24 cellular contexts compared by ENCODE assay signal in genomic region chr2:99555410-99555809, GRCh38.
DNase-seq lines count a peak whose midpoint lies in the region; ATAC-seq and TF ChIP-seq lines count a peak whose summit lies in the region.
"Had no signal": no experiment of that assay in that cellular context is flagged by ENCODE, and none has a peak within 500 bp of the region (broad histone marks: within the 10 kb centered on the region; RNA-seq: fewer than 3 reads in every experiment).

No MANE protein-coding gene starts in this region.

- TF ChIP-seq CTCF in activated B cell treated with CpG ODN at 0.5 μM for 24 hours (IDR thresholded peaks at IDR 0.05), result no peak
- TF ChIP-seq CTCF in spleen (IDR thresholded peaks at IDR 0.05 in 8 of 11, conservative IDR thresholded peaks at IDR 0.05 in 3 of 11), result no peak
- TF ChIP-seq CTCF in HFFc6 (IDR thresholded peaks at IDR 0.05), result no peak

- POLR2A ChIA-PET in activated B cell treated with CpG ODN at 0.5 μM for 24 hours (lab: Charles Lee), result no interaction called here

- ATAC-seq in activated B cell treated with CpG ODN at 0.5 μM for 24 hours (ENCODE audit: low read depth) (no peak), HG02870 (IDR thresholded peaks at IDR 0.05; ENCODE audit: unreplicated experiment) (no peak), HG03097 (IDR thresholded peaks at IDR 0.05; ENCODE audit: low FRiP score, unreplicated experiment) (no peak)
- ATAC-seq: activated naive CD8-positive, alpha-beta T cell treated with anti-CD3 and anti-CD28 coated beads, Interleukin-2, amount 50 U/mL, for 24 hours; body of pancreas; CD8-positive, alpha-beta T cell; T-helper 17 cell had no signal

- peaks cover 7% of the 10 kb centered on the region for H3K4me1 Mint-ChIP-seq in activated B cell treated with CpG ODN at 0.5 μM for 24 hours
- H3K4me1 Mint-ChIP-seq in HFFc6 (ENCODE audit: low read depth), result no peaks in the 10 kb centered on the region; the same call in 1 of the 2 replicates
- H3K4me1 Mint-ChIP-seq: activated naive CD8-positive, alpha-beta T cell treated with anti-CD3 and anti-CD28 coated beads, Interleukin-2, amount 50 U/mL, for 24 hours had no signal

- H3K27me3 Mint-ChIP-seq in activated B cell treated with CpG ODN at 0.5 μM for 24 hours, result no peaks in the 10 kb centered on the region
- H3K27me3 Mint-ChIP-seq in HFFc6 (ENCODE audit: insufficient read depth), result peaks cover 19% of the 10 kb centered on the region
- H3K27me3 Mint-ChIP-seq: activated naive CD8-positive, alpha-beta T cell treated with anti-CD3 and anti-CD28 coated beads, Interleukin-2, amount 50 U/mL, for 24 hours had no signal

- H3K27me3 ChIP-seq in HUES48 (ENCODE audit: control insufficient read depth, insufficient read depth, low read length), result peaks cover 4% of the 10 kb centered on the region; the same call in 1 of the 2 replicates
- peaks cover 4% of the 10 kb centered on the region for H3K27me3 ChIP-seq in NT2/D1 (ENCODE audit: insufficient read depth, insufficient read length)
- no peaks in the 10 kb centered on the region for H3K27me3 ChIP-seq in spleen (replicated peaks in 1 of 7)
- H3K27me3 ChIP-seq: body of pancreas, testis had no signal

- H3K9ac ChIP-seq in HUES48 (ENCODE audit: low read depth, low read length) (no peak overlapping the region), NT2/D1 (ENCODE audit: insufficient read length, low read depth) (no peak overlapping the region)

- H3K4me3 ChIP-seq in HUES48 (ENCODE audit: low read depth, low read length) (no peak overlapping the region), NT2/D1 (ENCODE audit: insufficient read length, low read depth) (no peak overlapping the region), spleen (peak overlapping the region in 1 of 8 donors; percentile 23)
- H3K4me3 ChIP-seq: body of pancreas, coronary artery, PC-9, SJCRH30, skin epidermis, testis had no signal

- H3K36me3 ChIP-seq in HUES48 (ENCODE audit: control insufficient read depth, insufficient read depth, low read length) (no peaks in the 10 kb centered on the region), NT2/D1 (ENCODE audit: insufficient read depth, insufficient read length, low read length) (no peaks in the 10 kb centered on the region), spleen (peaks cover 4 to 82% (median 27%) of the 10 kb centered on the region in 6 donors)
- H3K36me3 ChIP-seq: SJCRH30 had no signal

- DNase-seq in NT2/D1 (ENCODE audit: low read depth, low spot score) (peak; percentile 71), activated B cell treated with CpG ODN at 0.5 μM for 24 hours (no peak), spleen (no peak), HFFc6 (no peak)
- DNase-seq: activated CD4-positive, alpha-beta T cell treated with anti-CD3 and anti-CD28 coated beads, Interleukin-2, amount 50 U/mL, for 4 hours; activated effector memory CD4-positive, alpha-beta T cell treated with anti-CD3 and anti-CD28 coated beads, Interleukin-2, amount 50 U/mL, for 16 hours; activated naive CD8-positive, alpha-beta T cell treated with anti-CD3 and anti-CD28 coated beads, Interleukin-2, amount 50 U/mL, for 24 hours; CD8-positive, alpha-beta T cell; mammary epithelial cell; NCI-H1694 treated with DMSO at 0.1 percent for 48 hours; NCI-H2171 treated with DMSO at 0.1 percent for 48 hours; NCI-H748 treated with DMSO at 0.1 percent for 48 hours; PC-9; SJCRH30; stimulated activated CD4-positive, alpha-beta T cell treated with anti-CD3 and anti-CD28 coated beads, Interleukin-2, amount 100 ng/mL, for 48 hours; stimulated activated naive CD4-positive, alpha-beta T cell; T-helper 17 cell; testis had no signal

- no peaks in the 10 kb centered on the region for H3K9me3 Mint-ChIP-seq in activated B cell treated with CpG ODN at 0.5 μM for 24 hours
- no peaks in the 10 kb centered on the region for H3K9me3 Mint-ChIP-seq in HFFc6
- H3K9me3 Mint-ChIP-seq: activated naive CD8-positive, alpha-beta T cell treated with anti-CD3 and anti-CD28 coated beads, Interleukin-2, amount 50 U/mL, for 24 hours; CD8-positive, alpha-beta T cell had no signal

- H3K27ac Mint-ChIP-seq in activated B cell treated with CpG ODN at 0.5 μM for 24 hours (peak overlapping the region; percentile 30), HFFc6 (no peak overlapping the region)
- H3K27ac Mint-ChIP-seq: activated naive CD8-positive, alpha-beta T cell treated with anti-CD3 and anti-CD28 coated beads, Interleukin-2, amount 50 U/mL, for 24 hours; CD8-positive, alpha-beta T cell; T-helper 17 cell had no signal

- TF ChIP-seq POLR2A in spleen (IDR thresholded peaks at IDR 0.05), result no peak

- 48 to 88% (median 81%) methylated on average over 2 of the region's 2 CpGs for WGBS in spleen, 5 donors

- H3K27ac ChIP-seq in HUES48 (ENCODE audit: low read depth, low read length), result peak overlapping the region; percentile 13
- peak overlapping the region in 6 of 8 donors; percentile 5 to 81 (median 45) for H3K27ac ChIP-seq in spleen
- H3K27ac ChIP-seq: body of pancreas, coronary artery, PC-9, SJCRH30, skin epidermis, testis had no signal

- H3K4me3 Mint-ChIP-seq in activated B cell treated with CpG ODN at 0.5 μM for 24 hours, result no peak overlapping the region
- no peak overlapping the region for H3K4me3 Mint-ChIP-seq in HFFc6
- H3K4me3 Mint-ChIP-seq: activated naive CD8-positive, alpha-beta T cell treated with anti-CD3 and anti-CD28 coated beads, Interleukin-2, amount 50 U/mL, for 24 hours; CD8-positive, alpha-beta T cell; T-helper 17 cell had no signal

- H3K4me1 ChIP-seq in HUES48 (ENCODE audit: control insufficient read depth, insufficient read depth, low read length) (peaks cover 25% of the 10 kb centered on the region), NT2/D1 (ENCODE audit: insufficient read depth, insufficient read length) (peaks cover 8% of the 10 kb centered on the region), spleen (peaks cover 0 to 25% (median 6%) of the 10 kb centered on the region in 6 donors)
- H3K4me1 ChIP-seq: body of pancreas, SJCRH30, testis had no signal

- H3K36me3 Mint-ChIP-seq in activated B cell treated with CpG ODN at 0.5 μM for 24 hours (ENCODE audit: low read depth), result peaks cover 86% of the 10 kb centered on the region
- no peaks in the 10 kb centered on the region for H3K36me3 Mint-ChIP-seq in HFFc6 (ENCODE audit: low read depth)

- CTCF ChIA-PET in activated B cell treated with CpG ODN at 0.5 μM for 24 hours (lab: Charles Lee), result no interaction called here

- intact Hi-C loops in activated B cell treated with CpG ODN at 0.5 μM for 24 hours (cut with micrococcal nuclease), result loop anchor here (5.0 kb wide), 1 partner anchor 1437 kb away; no protein-coding TSS in a partner anchor
- intact Hi-C loops in spleen (cut with DNase I; ENCODE audit: low total_unique reads), result loop anchor here (5.0 kb wide), 1 partner anchor 707 kb away; no protein-coding TSS in a partner anchor

- H3K9me3 ChIP-seq in HUES48 (ENCODE audit: control insufficient read depth, insufficient read depth, low read length) (no peaks in the 10 kb centered on the region), NT2/D1 (ENCODE audit: insufficient read depth, low read length) (no peaks in the 10 kb centered on the region), spleen (no peaks in the 10 kb centered on the region)
- H3K9me3 ChIP-seq: body of pancreas, SJCRH30, testis had no signal
